Comparison of ENCODE assay signal across 1 cellular context in genomic region chr10:64101611-64102263, GRCh38.
TF ChIP-seq lines count a peak whose summit lies in the region.

No MANE protein-coding gene starts in this region.

TF ChIP-seq in HepG2, 621 proteins besides CTCF, POLR2A, EP300 and RAD21 (continued from another document):
- TF ChIP-seq PAXIP1 (CRISPR knock-in tag; conservative IDR thresholded peaks at IDR 0.05) (0 out of 2 replicates have a peak, but pooled peaks have one; percentile 21), TFAP4 (IDR thresholded peaks at IDR 0.05; ENCODE audit: borderline replicate concordance, low read depth) (peak; percentile 80), ONECUT2 (CRISPR knock-in tag; IDR thresholded peaks at IDR 0.05) (0 out of 2 replicates have a peak, but pooled peaks have one; percentile 51), ZBTB46 (CRISPR knock-in tag; IDR thresholded peaks at IDR 0.05; ENCODE audit: borderline replicate concordance) (no peak), ZNF235 (CRISPR knock-in tag; IDR thresholded peaks at IDR 0.05; ENCODE audit: borderline replicate concordance) (no peak), KMT2A (CRISPR knock-in tag; IDR thresholded peaks at IDR 0.05) (no peak), ZNF317 (CRISPR knock-in tag; IDR thresholded peaks at IDR 0.05) (no peak), HNF4A (CRISPR knock-in tag; IDR thresholded peaks at IDR 0.05) (peak; percentile 63), ZNF550 (CRISPR knock-in tag; IDR thresholded peaks at IDR 0.05; ENCODE audit: borderline replicate concordance) (no peak), ZNF646 (CRISPR knock-in tag; IDR thresholded peaks at IDR 0.05) (no peak), ZMYM4 (CRISPR knock-in tag; IDR thresholded peaks at IDR 0.05) (0 out of 2 replicates have a peak, but pooled peaks have one; percentile 18), ZNF598 (CRISPR knock-in tag; IDR thresholded peaks at IDR 0.05; ENCODE audit: borderline replicate concordance) (no peak)
